Comparison of ENCODE assay signal across 30 cellular contexts in the genomic region with DNA sequence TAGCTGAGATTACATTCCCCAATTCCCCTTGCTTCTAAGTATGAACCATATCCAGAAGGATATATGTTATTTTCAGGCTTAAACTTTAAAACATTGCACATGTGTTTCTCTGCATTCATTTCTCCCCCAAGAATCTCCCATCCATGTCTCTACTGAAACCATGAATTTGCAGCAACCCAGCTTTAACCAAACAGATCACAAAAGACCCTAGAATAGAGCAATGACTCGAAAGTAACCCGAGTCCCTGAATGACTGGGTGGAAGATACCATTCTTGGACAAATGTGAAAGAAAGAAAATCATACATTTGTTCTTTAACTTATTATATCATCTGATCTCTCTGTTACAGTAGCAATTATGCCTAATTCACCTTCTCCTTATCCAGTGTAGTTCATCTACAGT.
"Had no signal": no experiment of that assay in that cellular context is flagged by ENCODE, and none has a peak within 500 bp of the region (broad histone marks: within the 10 kb centered on the region; RNA-seq: fewer than 3 reads in every experiment).

No MANE protein-coding gene starts in this region.

- DNase-seq: activated CD4-positive, alpha-beta memory T cell treated with anti-CD3 and anti-CD28 coated beads, Interleukin-2, amount 10 ng/mL, durations not matched to agents 7 days and 5 days; activated CD4-positive, alpha-beta T cell treated with anti-CD3 and anti-CD28 coated beads for 1 hour; activated CD4-positive, alpha-beta T cell treated with anti-CD3 and anti-CD28 coated beads for 4 hours; activated CD4-positive, alpha-beta T cell treated with anti-CD3 and anti-CD28 coated beads, Interleukin-2, amount 10 ng/mL, durations not matched to agents 7 days and 5 days; activated CD4-positive, alpha-beta T cell treated with anti-CD3 and anti-CD28 coated beads, Interleukin-2, amount 50 U/mL, for 4 hours; activated CD4-positive, CD25-positive, alpha-beta regulatory T cell; activated CD8-positive, alpha-beta memory T cell treated with anti-CD3 and anti-CD28 coated beads, Interleukin-2, amount 50 U/mL, for 48 hours; activated gamma-delta T cell; activated naive CD4-positive, alpha-beta T cell; activated naive CD4-positive, alpha-beta T cell treated with anti-CD3 and anti-CD28 coated beads, Interleukin-2, amount 10 ng/mL, durations not matched to agents 7 days and 5 days; activated naive CD8-positive, alpha-beta T cell treated with anti-CD3 and anti-CD28 coated beads, Interleukin-2, amount 10 ng/mL, durations not matched to agents 7 days and 5 days; activated T-cell treated with anti-CD3 and anti-CD28 coated beads for 4 hours; activated T-cell treated with anti-CD3 and anti-CD28 coated beads, Interleukin-2, amount 50 U/mL, for 24 hours; activated T-cell treated with anti-CD3 and anti-CD28 coated beads, Interleukin-2, amount 50 U/mL, for 72 hours; central memory CD4-positive, alpha-beta T cell; cerebellar nuclear complex; colonic mucosa; effector CD8-positive, alpha-beta T cell; esophagus squamous epithelium; foreskin melanocyte; head of caudate nucleus; T-helper 17 cell; T1000 had no signal

- H3K27ac ChIP-seq: ascending aorta, breast epithelium, cardiac muscle cell, colonic mucosa, epithelial cell of prostate, esophagus squamous epithelium, gastroesophageal sphincter had no signal

- H3K27me3 ChIP-seq: ascending aorta, breast epithelium, cardiac muscle cell, colonic mucosa, esophagus squamous epithelium, gastroesophageal sphincter had no signal

- H3K4me1 ChIP-seq: ascending aorta, breast epithelium, colonic mucosa, esophagus squamous epithelium, gastroesophageal sphincter had no signal

- H3K4me3 ChIP-seq: ascending aorta, breast epithelium, cardiac muscle cell, colonic mucosa, esophagus squamous epithelium, gastroesophageal sphincter had no signal

- ATAC-seq: activated naive CD4-positive, alpha-beta T cell treated with anti-CD3 and anti-CD28 coated beads, Interleukin-2, amount 50 U/mL, for 72 hours; activated T-cell treated with anti-CD3 and anti-CD28 coated beads, Interleukin-2, amount 50 U/mL, for 72 hours; gastroesophageal sphincter; T-helper 17 cell had no signal

- FAIRE-seq: endothelial cell of umbilical vein had no signal

- H3K9me3 ChIP-seq: ascending aorta, breast epithelium, colonic mucosa, esophagus squamous epithelium, gastroesophageal sphincter had no signal

- H3K36me3 ChIP-seq: ascending aorta, breast epithelium, cardiac muscle cell, colonic mucosa, esophagus squamous epithelium, gastroesophageal sphincter had no signal
